In genomic region chr9:135045264-135046155, GRCh38 we compare ENCODE assay signal across 18 cellular contexts. TPM values are rescaled to one million over a fixed set of nuclear protein-coding genes. Genes with fewer than 3 reads are reported as not detected.
"Had no signal": no experiment of that assay in that cellular context is flagged by ENCODE, and none has a peak within 500 bp of the region (broad histone marks: within the 10 kb centered on the region; RNA-seq: fewer than 3 reads in every experiment).

No MANE protein-coding gene starts in this region.

- H3K27me3 ChIP-seq: body of pancreas, foreskin keratinocyte, upper lobe of left lung had no signal

- H3K27ac Mint-ChIP-seq: activated CD4-positive, alpha-beta memory T cell treated with anti-CD3 and anti-CD28 coated beads for 36 hours; activated naive CD8-positive, alpha-beta T cell treated with anti-CD3 and anti-CD28 coated beads for 36 hours; activated T-helper 1 cell treated with anti-CD3 and anti-CD28 coated beads, Interleukin-12 subunit alpha, Interleukin-12 subunit beta, Interleukin-2, Interleukin-4 antibody, amounts not matched to agents 30 ng/mL and 10 ng/mL and 1 ng/mL, durations not matched to agents 14 hours and 24 hours and 36 hours; stimulated activated memory B cell treated with anti-CD40 and anti-IgM and Interleukin-4, amounts not matched to agents 10 μg/mL and 1 μg/mL and 100 μg/mL, for 72 hours had no signal

- H3K36me3 ChIP-seq: SJSA1, upper lobe of left lung had no signal

- H3K36me3 Mint-ChIP-seq: activated CD4-positive, alpha-beta memory T cell treated with anti-CD3 and anti-CD28 coated beads for 36 hours; activated naive CD8-positive, alpha-beta T cell treated with anti-CD3 and anti-CD28 coated beads for 36 hours; stimulated activated memory B cell treated with anti-CD40 and anti-IgM and Interleukin-4, amounts not matched to agents 10 μg/mL and 1 μg/mL and 100 μg/mL, for 72 hours had no signal

- H3K9me3 ChIP-seq: body of pancreas, SJSA1, upper lobe of left lung had no signal

- ATAC-seq: body of pancreas; foreskin keratinocyte; stimulated activated memory B cell treated with anti-CD40 and anti-IgM and Interleukin-4, amounts not matched to agents 10 μg/mL and 1 μg/mL and 100 μg/mL, for 72 hours had no signal

- H3K27ac ChIP-seq: body of pancreas, foreskin keratinocyte, SJSA1, upper lobe of left lung had no signal

- H3K4me1 Mint-ChIP-seq: activated naive CD8-positive, alpha-beta T cell treated with anti-CD3 and anti-CD28 coated beads for 36 hours; central memory CD8-positive, alpha-beta T cell; stimulated activated memory B cell treated with anti-CD40 and anti-IgM and Interleukin-4, amounts not matched to agents 10 μg/mL and 1 μg/mL and 100 μg/mL, for 72 hours had no signal

- DNase-seq: activated CD4-positive, alpha-beta memory T cell treated with anti-CD3 and anti-CD28 coated beads for 36 hours; activated CD4-positive, alpha-beta T cell treated with anti-CD3 and anti-CD28 coated beads for 1 hour; activated naive CD8-positive, alpha-beta T cell treated with anti-CD3 and anti-CD28 coated beads for 36 hours; amygdala; body of pancreas; cortex of kidney; effector CD8-positive, alpha-beta T cell; foreskin keratinocyte; midbrain; retina; stimulated activated CD4-positive, alpha-beta T cell treated with anti-CD3 and anti-CD28 coated beads, Interleukin-2, amount 100 ng/mL, for 48 hours; substantia nigra had no signal

- H3K4me1 ChIP-seq: body of pancreas, foreskin keratinocyte, SJSA1, upper lobe of left lung had no signal

- H3K4me3 Mint-ChIP-seq: activated CD4-positive, alpha-beta memory T cell treated with anti-CD3 and anti-CD28 coated beads for 36 hours; activated naive CD8-positive, alpha-beta T cell treated with anti-CD3 and anti-CD28 coated beads for 36 hours; activated T-helper 1 cell treated with anti-CD3 and anti-CD28 coated beads, Interleukin-12 subunit alpha, Interleukin-12 subunit beta, Interleukin-2, Interleukin-4 antibody, amounts not matched to agents 30 ng/mL and 10 ng/mL and 1 ng/mL, durations not matched to agents 14 hours and 24 hours and 36 hours; central memory CD8-positive, alpha-beta T cell; stimulated activated memory B cell treated with anti-CD40 and anti-IgM and Interleukin-4, amounts not matched to agents 10 μg/mL and 1 μg/mL and 100 μg/mL, for 72 hours had no signal

- H3K9me3 Mint-ChIP-seq: activated CD4-positive, alpha-beta memory T cell treated with anti-CD3 and anti-CD28 coated beads for 36 hours; activated naive CD8-positive, alpha-beta T cell treated with anti-CD3 and anti-CD28 coated beads for 36 hours; activated T-helper 1 cell treated with anti-CD3 and anti-CD28 coated beads, Interleukin-12 subunit alpha, Interleukin-12 subunit beta, Interleukin-2, Interleukin-4 antibody, amounts not matched to agents 30 ng/mL and 10 ng/mL and 1 ng/mL, durations not matched to agents 14 hours and 24 hours and 36 hours; central memory CD8-positive, alpha-beta T cell; stimulated activated memory B cell treated with anti-CD40 and anti-IgM and Interleukin-4, amounts not matched to agents 10 μg/mL and 1 μg/mL and 100 μg/mL, for 72 hours had no signal

- H3K4me3 ChIP-seq: body of pancreas, SJSA1, upper lobe of left lung had no signal

RNA-seq across cellular contexts. Expression of gene OLFM1, which starts 42.0 kb away (rescaled TPM):
- total RNA-seq: activated CD4-positive, alpha-beta memory T cell treated with anti-CD3 and anti-CD28 coated beads for 36 hours; activated naive CD8-positive, alpha-beta T cell treated with anti-CD3 and anti-CD28 coated beads for 36 hours; myocyte had no signal
